Comparison of ENCODE assay signal across 11 cellular contexts in genomic region chr10:91614254-91614624, GRCh38. TPM values are rescaled to one million over a fixed set of nuclear protein-coding genes. Genes with fewer than 3 reads are reported as not detected.
DNase-seq lines count a peak whose midpoint lies in the region; FAIRE-seq and TF ChIP-seq lines count a peak whose summit lies in the region.
"Had no signal": no experiment of that assay in that cellular context is flagged by ENCODE, and none has a peak within 500 bp of the region (broad histone marks: within the 10 kb centered on the region; RNA-seq: fewer than 3 reads in every experiment).

No MANE protein-coding gene starts in this region.

- DNase-seq in HTR-8/SVneo (ENCODE audit: insufficient read length, low spot score) (peak; percentile 45), astrocyte of the hippocampus (ENCODE audit: low read depth, low spot score) (peak; percentile 69), hepatocyte (ENCODE audit: low spot score) (no peak), suprapubic skin (ENCODE audit: low spot score in 2 of 2) (no peak), ACHN (no peak), GM12891 (ENCODE audit: insufficient read length, low spot score) (no peak), NCI-H82 (lab: John Stamatoyannopoulos, UW) (no peak)
- DNase-seq in stimulated activated CD4-positive, alpha-beta T cell treated with anti-CD3 and anti-CD28 coated beads, Interleukin-4, amount 100 ng/mL, for 24 hours: no peak
- DNase-seq: activated CD4-positive, alpha-beta T cell treated with anti-CD3 and anti-CD28 coated beads for 36 hours; dorsolateral prefrontal cortex; NCI-H1092 had no signal

- peak; percentile 4 for FAIRE-seq in HTR-8/SVneo (lab: Jason Lieb, UNC)
- FAIRE-seq in GM12891 (lab: Jason Lieb, UNC): no peak

- no peaks in the 10 kb centered on the region for H4K20me1 ChIP-seq in hepatocyte (ENCODE audit: insufficient read depth, poor library complexity, severe bottlenecking)

- no peaks in the 10 kb centered on the region for H3K36me3 ChIP-seq in hepatocyte (replicated peaks; ENCODE audit: insufficient read depth, low read depth)
- H3K36me3 ChIP-seq in suprapubic skin: no peaks in the 10 kb centered on the region

- no peaks in the 10 kb centered on the region for H3K79me2 ChIP-seq in hepatocyte

- H3K27me3 ChIP-seq in hepatocyte (no peaks in the 10 kb centered on the region), suprapubic skin (no peaks in the 10 kb centered on the region)
- H3K27me3 ChIP-seq: dorsolateral prefrontal cortex had no signal

- no peak overlapping the region for H2AFZ ChIP-seq in hepatocyte

- peak overlapping the region; percentile 83 for H3K27ac ChIP-seq in hepatocyte
- H3K27ac ChIP-seq in suprapubic skin: peak overlapping the region; percentile 76

- H3K9me3 ChIP-seq in hepatocyte (ENCODE audit: low read depth) (no peaks in the 10 kb centered on the region), suprapubic skin (no peaks in the 10 kb centered on the region)

- no peaks in the 10 kb centered on the region for H3K9me2 ChIP-seq in hepatocyte (replicated peaks; ENCODE audit: insufficient read depth)

- H3K4me3 ChIP-seq in hepatocyte: no peak overlapping the region
- no peak overlapping the region for H3K4me3 ChIP-seq in suprapubic skin
- H3K4me3 ChIP-seq: dorsolateral prefrontal cortex had no signal

- TF ChIP-seq CTCF in hepatocyte (IDR thresholded peaks at IDR 0.05; ENCODE audit: poor library complexity): no peak
- TF ChIP-seq CTCF in suprapubic skin (IDR thresholded peaks at IDR 0.05): no peak

- in situ Hi-C loops in ACHN (cut with HindIII; ENCODE audit: low pct_ligation_motif_present, low pct_unique_long_range_greater_than_20kb, low sequenced_read_pairs): no loop called here

- no peak for TF ChIP-seq POLR2A in suprapubic skin (IDR thresholded peaks at IDR 0.05)
- no peak for TF ChIP-seq POLR2A in GM12891 (IDR thresholded peaks at IDR 0.05; ENCODE audit: low read depth, low read length)

- WGBS in hepatocyte (ENCODE audit: low lambda C conversion rate, missing lambda C conversion rate): 51% methylated on average over 2 of the region's 2 CpGs
- WGBS in suprapubic skin: 36% methylated on average over 2 of the region's 2 CpGs

- TF ChIP-seq EP300 in suprapubic skin (IDR thresholded peaks at IDR 0.05): no peak

- peak overlapping the region; percentile 10 for H3K4me2 ChIP-seq in hepatocyte

- H3K4me1 ChIP-seq in hepatocyte (ENCODE audit: insufficient read depth) (peaks cover 16% of the 10 kb centered on the region), suprapubic skin (peaks cover 13% of the 10 kb centered on the region)

TF ChIP-seq in GM12891, 5 proteins besides CTCF, POLR2A, EP300 and RAD21:
- TF ChIP-seq POLR2AphosphoS5 (IDR thresholded peaks at IDR 0.05; ENCODE audit: low read depth, low read length): no peak
- TF ChIP-seq POU2F2 (IDR thresholded peaks at IDR 0.05; ENCODE audit: low read depth, low read length): no peak
- no peak for TF ChIP-seq PAX5 (IDR thresholded peaks at IDR 0.05; ENCODE audit: insufficient read depth, low read length, severe bottlenecking)
- TF ChIP-seq TAF1 (IDR thresholded peaks at IDR 0.05; ENCODE audit: low read depth, low read length): no peak
- no peak for TF ChIP-seq SPI1 (IDR thresholded peaks at IDR 0.05; ENCODE audit: low read depth, low read length)

RNA-seq across cellular contexts. Expression of gene PPP1R3C, which starts 18.6 kb away (rescaled TPM):
- 45.0 and 65.7 TPM in 2 replicates for total RNA-seq in hepatocyte
- polyA plus RNA-seq in hepatocyte: 9.6 and 20.2 TPM in 2 replicates
- 10 to 100 TPM in 1 of 4 donors, 1 to 10 TPM in 3; 4.8 to 10.3 (median 6.3) TPM for total RNA-seq in suprapubic skin
- polyA plus RNA-seq in GM12891 (2012; ENCODE audit: low read depth, missing spikeins): not detected

Comparison
In these comparisons a context has a peak if more than half of its experiments do, and no peak if none do; other contexts are left out.
1. DNase-seq: peak in HTR-8/SVneo (single experiment) and astrocyte of the hippocampus (single experiment); none in hepatocyte (single experiment), suprapubic skin (0 of 2), ACHN (single experiment), GM12891 (single experiment), NCI-H82 (single experiment) and stimulated activated CD4-positive, alpha-beta T cell treated with anti-CD3 and anti-CD28 coated beads, Interleukin-4, amount 100 ng/mL, for 24 hours (single experiment).